8 cellular contexts compared by ENCODE assay signal in the genomic region with DNA sequence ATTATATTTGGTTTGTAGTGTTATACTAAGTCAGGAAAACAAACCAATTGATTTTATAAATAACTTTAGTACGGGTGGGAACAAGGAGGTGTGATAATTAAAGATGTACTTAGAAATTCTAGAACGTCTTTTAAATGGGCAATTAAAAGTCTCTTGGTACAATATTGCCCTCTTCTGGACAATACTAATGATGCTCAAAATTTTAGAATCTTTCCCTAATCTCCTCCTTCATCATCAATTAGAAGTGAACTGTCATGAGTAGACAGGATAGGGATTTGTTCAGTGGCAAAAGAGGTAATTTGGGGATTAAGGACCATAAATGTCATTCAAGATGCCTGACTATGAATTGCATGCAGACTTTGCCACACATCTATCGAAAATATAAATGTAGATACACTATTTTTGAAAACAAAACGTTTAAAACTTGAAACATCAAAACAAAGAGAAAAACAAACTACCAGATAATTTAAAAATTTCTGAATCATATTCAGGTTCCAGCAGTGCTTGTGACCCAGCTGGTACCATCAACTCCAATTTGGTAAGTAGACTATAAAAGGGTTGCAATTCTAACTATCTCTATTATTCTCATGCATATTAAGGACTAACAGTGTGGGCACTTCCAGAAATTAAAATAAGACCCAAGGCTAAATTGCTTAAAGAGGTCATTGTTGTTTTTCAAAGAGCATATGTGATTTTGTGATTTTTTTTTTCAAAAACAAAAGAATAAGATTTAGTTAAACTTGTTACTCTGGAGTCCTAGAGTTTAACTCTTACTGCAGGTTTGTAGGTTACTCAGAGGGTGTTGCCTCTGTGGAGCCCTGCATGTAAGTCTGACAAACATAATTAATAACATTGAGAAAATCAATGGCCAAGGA.
DNase-seq lines count a peak whose midpoint lies in the region; ATAC-seq and TF ChIP-seq lines count a peak whose summit lies in the region.

No MANE protein-coding gene starts in this region.

- peak; percentile 48 for TF ChIP-seq CTCF in cardiac muscle cell (IDR thresholded peaks at IDR 0.05; ENCODE audit: low read depth, low read length)
- TF ChIP-seq CTCF in cardiac fibroblast (IDR thresholded peaks at IDR 0.05; ENCODE audit: low read depth, low read length), result peak; percentile 44
- no peak for TF ChIP-seq CTCF in mucosa of descending colon (IDR thresholded peaks at IDR 0.05)
- TF ChIP-seq CTCF in omental fat pad (IDR thresholded peaks at IDR 0.05), result no peak

- peak; percentile 14 to 42 for DNase-seq in cardiac muscle cell (ENCODE audit: low read depth in 1 of 2, low spot score in 1 of 2)
- DNase-seq in left cardiac atrium, result no peak
- peak; percentile 2 to 30 for DNase-seq in NCI-H446 (lab: John Stamatoyannopoulos, UW)
- DNase-seq in cardiac fibroblast (ENCODE audit: low read depth in 2 of 2), result peak; percentile 46 to 55
- DNase-seq in mucosa of descending colon, result no peak
- DNase-seq in omental fat pad (ENCODE audit: low spot score), result no peak

- no peaks in the 10 kb centered on the region for H3K4me1 ChIP-seq in cardiac muscle cell (ENCODE audit: low read depth)
- no peaks in the 10 kb centered on the region for H3K4me1 ChIP-seq in mucosa of descending colon (ENCODE audit: low read depth)

- H3K36me3 ChIP-seq in cardiac muscle cell, result no peaks in the 10 kb centered on the region
- no peaks in the 10 kb centered on the region for H3K36me3 ChIP-seq in mucosa of descending colon (ENCODE audit: low read depth)

- H3K27me3 ChIP-seq in cardiac muscle cell, result no peaks in the 10 kb centered on the region

- ATAC-seq in left cardiac atrium (no peak), mucosa of descending colon (peak; percentile 45), HG02798 (IDR thresholded peaks at IDR 0.05; ENCODE audit: poor library complexity, unreplicated experiment) (no peak), HG02642 (IDR thresholded peaks at IDR 0.05; ENCODE audit: poor library complexity, unreplicated experiment) (no peak), omental fat pad (ENCODE audit: low FRiP score) (no peak)

- H3K4me3 ChIP-seq in cardiac muscle cell (no peak overlapping the region), cardiac fibroblast (replicated peaks in 1 of 2; ENCODE audit: low read depth in 2 of 2, low read length in 2 of 2) (no peak overlapping the region), mucosa of descending colon (no peak overlapping the region)

- intact Hi-C loops in left cardiac atrium (cut with DNase I), result loop anchor here (2.0 to 10.0 kb wide), 5 partner anchors 102 to 302 kb away; no protein-coding TSS in a partner anchor
- intact Hi-C loops in mucosa of descending colon (cut with DNase I, micrococcal nuclease), result loop anchor here (5.0 to 10.0 kb wide), 2 partner anchors 188 to 191 kb away; no protein-coding TSS in a partner anchor

- H3K27ac ChIP-seq in cardiac muscle cell, result no peak overlapping the region

- H3K9me3 ChIP-seq in cardiac muscle cell (ENCODE audit: low read depth) (no peaks in the 10 kb centered on the region), mucosa of descending colon (no peaks in the 10 kb centered on the region)

Comparison
In these comparisons a context has a peak if more than half of its experiments do, and no peak if none do; other contexts are left out.
1. DNase-seq: peak in cardiac muscle cell (2 of 2), NCI-H446 (2 of 2) and cardiac fibroblast (2 of 2); none in left cardiac atrium (single experiment), mucosa of descending colon (0 of 3) and omental fat pad (single experiment).
2. CTCF ChIP-seq: peak in cardiac muscle cell (single experiment) and cardiac fibroblast (single experiment); none in mucosa of descending colon (single experiment) and omental fat pad (0 of 3).